In genomic region chr2:232643813-232644347, GRCh38 we compare ENCODE assay signal across 41 cellular contexts.
"Had no signal": no experiment of that assay in that cellular context is flagged by ENCODE, and none has a peak within 500 bp of the region (broad histone marks: within the 10 kb centered on the region; RNA-seq: fewer than 3 reads in every experiment).

No MANE protein-coding gene starts in this region.

- H3K4me3 Mint-ChIP-seq: activated CD4-positive, alpha-beta memory T cell treated with anti-CD3 and anti-CD28 coated beads, Interleukin-2, amount 10 ng/mL, durations not matched to agents 7 days and 5 days; activated CD4-positive, alpha-beta T cell treated with anti-CD3 and anti-CD28 coated beads for 36 hours; activated CD4-positive, alpha-beta T cell treated with anti-CD3 and anti-CD28 coated beads, Interleukin-2, amount 10 ng/mL, durations not matched to agents 7 days and 5 days; activated CD8-positive, alpha-beta T cell treated with anti-CD3 and anti-CD28 coated beads, Interleukin-2, amount 10 ng/mL, durations not matched to agents 7 days and 5 days; activated naive CD4-positive, alpha-beta T cell treated with anti-CD3 and anti-CD28 coated beads for 36 hours; activated naive CD8-positive, alpha-beta T cell treated with anti-CD3 and anti-CD28 coated beads for 36 hours; activated T-cell treated with anti-CD3 and anti-CD28 coated beads, Interleukin-2, amount 50 U/mL, for 4 hours; activated T-cell treated with anti-CD3 and anti-CD28 coated beads, Interleukin-2, amount 50 U/mL, for 72 hours; activated T-helper 1 cell treated with anti-CD3 and anti-CD28 coated beads, Interleukin-12 subunit alpha, Interleukin-12 subunit beta, Interleukin-2, Interleukin-4 antibody, amounts not matched to agents 30 ng/mL and 10 ng/mL and 1 ng/mL, durations not matched to agents 14 hours and 24 hours and 36 hours; activated T-helper 17 cell treated with anti-CD3 and anti-CD28 coated beads, Interleukin-2, amount 50 U/mL, for 72 hours; central memory CD8-positive, alpha-beta T cell; T-helper 1 cell treated with Interleukin-12 subunit alpha and Interleukin-12 subunit beta and Interleukin-4 antibody, amounts not matched to agents 30 μg/mL and 1 μg/mL, for 36 hours; T-helper 2 cell treated with Interferon-gamma antibody and Interleukin-4, amounts not matched to agents 5 μg/mL and 100 μg/mL, for 36 hours; WTC11 had no signal

- FAIRE-seq: astrocyte, TTC549 had no signal

- H3K4me1 Mint-ChIP-seq: activated CD4-positive, alpha-beta memory T cell treated with anti-CD3 and anti-CD28 coated beads, Interleukin-2, amount 10 ng/mL, durations not matched to agents 7 days and 5 days; activated CD4-positive, alpha-beta T cell treated with anti-CD3 and anti-CD28 coated beads for 36 hours; activated CD4-positive, alpha-beta T cell treated with anti-CD3 and anti-CD28 coated beads, Interleukin-2, amount 10 ng/mL, durations not matched to agents 7 days and 5 days; activated naive CD8-positive, alpha-beta T cell treated with anti-CD3 and anti-CD28 coated beads for 36 hours; activated T-helper 17 cell treated with anti-CD3 and anti-CD28 coated beads, Interleukin-2, amount 50 U/mL, for 72 hours; central memory CD8-positive, alpha-beta T cell; WTC11 had no signal

- DNase-seq: activated CD4-positive, alpha-beta memory T cell treated with anti-CD3 and anti-CD28 coated beads, Interleukin-2, amount 10 ng/mL, durations not matched to agents 7 days and 5 days; activated CD4-positive, alpha-beta T cell treated with anti-CD3 and anti-CD28 coated beads for 1 hour; activated CD4-positive, alpha-beta T cell treated with anti-CD3 and anti-CD28 coated beads for 36 hours; activated CD4-positive, alpha-beta T cell treated with anti-CD3 and anti-CD28 coated beads for 48 hours; activated CD4-positive, alpha-beta T cell treated with anti-CD3 and anti-CD28 coated beads, Interleukin-2, amount 10 ng/mL, durations not matched to agents 7 days and 5 days; activated CD4-positive, alpha-beta T cell treated with anti-CD3 and anti-CD28 coated beads, Interleukin-2, amount 50 U/mL, for 48 hours; activated CD4-positive, CD25-positive, alpha-beta regulatory T cell; activated CD8-positive, alpha-beta memory T cell treated with anti-CD3 and anti-CD28 coated beads for 24 hours; activated CD8-positive, alpha-beta memory T cell treated with anti-CD3 and anti-CD28 coated beads, Interleukin-2, amount 50 U/mL, for 4 hours; activated CD8-positive, alpha-beta T cell treated with anti-CD3 and anti-CD28 coated beads, Interleukin-2, amount 10 ng/mL, durations not matched to agents 7 days and 5 days; activated effector memory CD4-positive, alpha-beta T cell treated with anti-CD3 and anti-CD28 coated beads, Interleukin-2, amount 50 U/mL, for 16 hours; activated gamma-delta T cell treated with Interleukin-2 at 50 U/mL for 16 hours; activated naive CD4-positive, alpha-beta T cell; activated naive CD4-positive, alpha-beta T cell treated with anti-CD3 and anti-CD28 coated beads for 36 hours; activated naive CD4-positive, alpha-beta T cell treated with anti-CD3 and anti-CD28 coated beads, Interleukin-2, amount 50 U/mL, for 16 hours; activated naive CD8-positive, alpha-beta T cell treated with anti-CD3 and anti-CD28 coated beads for 36 hours; activated T-cell treated with anti-CD3 and anti-CD28 coated beads for 4 hours; activated T-cell treated with anti-CD3 and anti-CD28 coated beads, Interleukin-2, amount 50 U/mL, for 1 hour; activated T-cell treated with anti-CD3 and anti-CD28 coated beads, Interleukin-2, amount 50 U/mL, for 4 hours; activated T-cell treated with anti-CD3 and anti-CD28 coated beads, Interleukin-2, amount 50 U/mL, for 72 hours; adrenal gland; amniotic stem cell; aorta; body of pancreas; brain microvascular endothelial cell; cerebellar nuclear complex; T-helper 1 cell; T-helper 2 cell; T-helper 9 cell had no signal

- H3K27ac ChIP-seq: adrenal gland, body of pancreas, brain microvascular endothelial cell, breast epithelium, VCaP had no signal

- H3K27ac Mint-ChIP-seq: activated CD4-positive, alpha-beta memory T cell treated with anti-CD3 and anti-CD28 coated beads, Interleukin-2, amount 10 ng/mL, durations not matched to agents 7 days and 5 days; activated CD4-positive, alpha-beta T cell treated with anti-CD3 and anti-CD28 coated beads for 36 hours; activated CD4-positive, alpha-beta T cell treated with anti-CD3 and anti-CD28 coated beads, Interleukin-2, amount 10 ng/mL, durations not matched to agents 7 days and 5 days; activated CD8-positive, alpha-beta T cell treated with anti-CD3 and anti-CD28 coated beads, Interleukin-2, amount 10 ng/mL, durations not matched to agents 7 days and 5 days; activated naive CD4-positive, alpha-beta T cell treated with anti-CD3 and anti-CD28 coated beads for 36 hours; activated naive CD4-positive, alpha-beta T cell treated with anti-CD3 and anti-CD28 coated beads, Interleukin-2, amount 50 U/mL, for 72 hours; activated naive CD8-positive, alpha-beta T cell treated with anti-CD3 and anti-CD28 coated beads for 36 hours; activated T-cell treated with anti-CD3 and anti-CD28 coated beads, Interleukin-2, amount 50 U/mL, for 72 hours; activated T-helper 1 cell treated with anti-CD3 and anti-CD28 coated beads, Interleukin-12 subunit alpha, Interleukin-12 subunit beta, Interleukin-2, Interleukin-4 antibody, amounts not matched to agents 30 ng/mL and 10 ng/mL and 1 ng/mL, durations not matched to agents 14 hours and 24 hours and 36 hours; activated T-helper 17 cell treated with anti-CD3 and anti-CD28 coated beads, Interleukin-2, amount 50 U/mL, for 72 hours; T-helper 1 cell treated with Interleukin-12 subunit alpha and Interleukin-12 subunit beta and Interleukin-4 antibody, amounts not matched to agents 30 μg/mL and 1 μg/mL, for 36 hours; T-helper 2 cell treated with Interferon-gamma antibody and Interleukin-4, amounts not matched to agents 5 μg/mL and 100 μg/mL, for 36 hours; WTC11 had no signal

- ATAC-seq: activated CD4-positive, alpha-beta T cell treated with anti-CD3 and anti-CD28 coated beads for 36 hours; activated CD4-positive, CD25-positive, alpha-beta regulatory T cell treated with anti-CD3 and anti-CD28 coated beads, Interleukin-2, amount 50 U/mL, for 24 hours; activated CD8-positive, alpha-beta T cell treated with anti-CD3 and anti-CD28 coated beads, Interleukin-2, amount 10 ng/mL, durations not matched to agents 7 days and 5 days; activated naive CD4-positive, alpha-beta T cell treated with anti-CD3 and anti-CD28 coated beads, Interleukin-2, amount 50 U/mL, for 72 hours; activated T-cell treated with anti-CD3 and anti-CD28 coated beads, Interleukin-2, amount 50 U/mL, for 4 hours; activated T-cell treated with anti-CD3 and anti-CD28 coated beads, Interleukin-2, amount 50 U/mL, for 72 hours; activated T-helper 17 cell treated with anti-CD3 and anti-CD28 coated beads, Interleukin-2, amount 50 U/mL, for 72 hours; body of pancreas; WTC11 had no signal

- H3K4me3 ChIP-seq: adrenal gland, body of pancreas, breast epithelium had no signal

- H3K36me3 Mint-ChIP-seq: activated naive CD4-positive, alpha-beta T cell treated with anti-CD3 and anti-CD28 coated beads, Interleukin-2, amount 50 U/mL, for 72 hours; activated naive CD8-positive, alpha-beta T cell treated with anti-CD3 and anti-CD28 coated beads for 36 hours; WTC11 had no signal

- H3K4me1 ChIP-seq: adrenal gland, body of pancreas, breast epithelium had no signal

- H3K9me3 Mint-ChIP-seq: activated CD4-positive, alpha-beta memory T cell treated with anti-CD3 and anti-CD28 coated beads, Interleukin-2, amount 10 ng/mL, durations not matched to agents 7 days and 5 days; activated CD4-positive, alpha-beta T cell treated with anti-CD3 and anti-CD28 coated beads, Interleukin-2, amount 10 ng/mL, durations not matched to agents 7 days and 5 days; activated naive CD4-positive, alpha-beta T cell treated with anti-CD3 and anti-CD28 coated beads for 36 hours; activated naive CD4-positive, alpha-beta T cell treated with anti-CD3 and anti-CD28 coated beads, Interleukin-2, amount 50 U/mL, for 72 hours; activated naive CD8-positive, alpha-beta T cell treated with anti-CD3 and anti-CD28 coated beads for 36 hours; activated T-cell treated with anti-CD3 and anti-CD28 coated beads, Interleukin-2, amount 50 U/mL, for 4 hours; activated T-cell treated with anti-CD3 and anti-CD28 coated beads, Interleukin-2, amount 50 U/mL, for 72 hours; activated T-helper 1 cell treated with anti-CD3 and anti-CD28 coated beads, Interleukin-12 subunit alpha, Interleukin-12 subunit beta, Interleukin-2, Interleukin-4 antibody, amounts not matched to agents 30 ng/mL and 10 ng/mL and 1 ng/mL, durations not matched to agents 14 hours and 24 hours and 36 hours; activated T-helper 17 cell treated with anti-CD3 and anti-CD28 coated beads, Interleukin-2, amount 50 U/mL, for 72 hours; central memory CD8-positive, alpha-beta T cell; T-helper 1 cell treated with Interleukin-12 subunit alpha and Interleukin-12 subunit beta and Interleukin-4 antibody, amounts not matched to agents 30 μg/mL and 1 μg/mL, for 36 hours; T-helper 2 cell treated with Interferon-gamma antibody and Interleukin-4, amounts not matched to agents 5 μg/mL and 100 μg/mL, for 36 hours; WTC11 had no signal

- H3K27me3 ChIP-seq: adrenal gland, body of pancreas, brain microvascular endothelial cell, breast epithelium had no signal

- H3K9me3 ChIP-seq: adrenal gland, body of pancreas, breast epithelium had no signal

- H3K36me3 ChIP-seq: adrenal gland, brain microvascular endothelial cell, breast epithelium had no signal
